ENCODE assay signal across 21 cellular contexts in the genomic region with DNA sequence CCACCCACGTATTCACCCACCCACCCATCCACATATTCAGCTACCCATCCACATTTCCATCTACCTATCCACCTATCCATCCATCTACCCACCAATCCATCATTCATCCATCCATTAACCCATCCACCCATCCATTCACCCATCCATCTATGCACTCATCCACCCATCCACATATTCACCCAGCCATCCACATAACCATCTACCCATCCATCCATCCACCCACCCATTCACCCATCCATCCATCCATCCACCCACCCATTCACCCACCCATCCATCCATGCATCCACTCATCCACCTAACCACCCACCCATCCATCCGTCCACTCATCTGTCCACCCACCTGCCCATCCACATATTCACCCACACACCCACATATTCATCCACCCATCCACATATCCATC.
DNase-seq lines count a peak whose midpoint lies in the region; ATAC-seq lines count a peak whose summit lies in the region.
"Had no signal": no experiment of that assay in that cellular context is flagged by ENCODE, and none has a peak within 500 bp of the region (broad histone marks: within the 10 kb centered on the region; RNA-seq: fewer than 3 reads in every experiment).

No MANE protein-coding gene starts in this region.

- H3K9me3 Mint-ChIP-seq in activated CD4-positive, alpha-beta memory T cell treated with anti-CD3 and anti-CD28 coated beads for 36 hours: no peaks in the 10 kb centered on the region
- no peaks in the 10 kb centered on the region for H3K9me3 Mint-ChIP-seq in activated CD4-positive, alpha-beta memory T cell treated with anti-CD3 and anti-CD28 coated beads, Interleukin-2, amount 10 ng/mL, durations not matched to agents 7 days and 5 days
- no peaks in the 10 kb centered on the region for H3K9me3 Mint-ChIP-seq in activated T-helper 1 cell treated with anti-CD3 and anti-CD28 coated beads, Interleukin-12 subunit alpha, Interleukin-12 subunit beta, Interleukin-2, Interleukin-4 antibody, amounts not matched to agents 30 ng/mL and 10 ng/mL and 1 ng/mL, durations not matched to agents 14 hours and 24 hours and 36 hours
- H3K9me3 Mint-ChIP-seq in immature natural killer cell: no peaks in the 10 kb centered on the region
- peaks cover 4 to 11% of the 10 kb centered on the region in 2 donors for H3K9me3 Mint-ChIP-seq in stimulated activated naive B cell treated with anti-CD40 and anti-IgM and Interleukin-4, amounts not matched to agents 10 μg/mL and 1 μg/mL and 100 μg/mL, for 72 hours
- H3K9me3 Mint-ChIP-seq: central memory CD8-positive, alpha-beta T cell; IgD-negative memory B cell; mesothelial cell of epicardium; nephron progenitor cell had no signal

- peak overlapping the region; percentile 35 for H3K27ac Mint-ChIP-seq in activated CD4-positive, alpha-beta memory T cell treated with anti-CD3 and anti-CD28 coated beads for 36 hours
- H3K27ac Mint-ChIP-seq in activated CD4-positive, alpha-beta memory T cell treated with anti-CD3 and anti-CD28 coated beads, Interleukin-2, amount 10 ng/mL, durations not matched to agents 7 days and 5 days: no peak overlapping the region
- H3K27ac Mint-ChIP-seq in activated T-helper 1 cell treated with anti-CD3 and anti-CD28 coated beads, Interleukin-12 subunit alpha, Interleukin-12 subunit beta, Interleukin-2, Interleukin-4 antibody, amounts not matched to agents 30 ng/mL and 10 ng/mL and 1 ng/mL, durations not matched to agents 14 hours and 24 hours and 36 hours: peak overlapping the region; percentile 54
- H3K27ac Mint-ChIP-seq in immature natural killer cell: peak overlapping the region in 5 of 6 donors; percentile 53 to 88 (median 86)
- H3K27ac Mint-ChIP-seq in stimulated activated naive B cell treated with anti-CD40 and anti-IgM and Interleukin-4, amounts not matched to agents 10 μg/mL and 1 μg/mL and 100 μg/mL, for 72 hours: peak overlapping the region; percentile 83
- H3K27ac Mint-ChIP-seq: mesothelial cell of epicardium, nephron progenitor cell had no signal

- no peaks in the 10 kb centered on the region for H3K27me3 Mint-ChIP-seq in activated CD4-positive, alpha-beta memory T cell treated with anti-CD3 and anti-CD28 coated beads for 36 hours
- H3K27me3 Mint-ChIP-seq in activated CD4-positive, alpha-beta memory T cell treated with anti-CD3 and anti-CD28 coated beads, Interleukin-2, amount 10 ng/mL, durations not matched to agents 7 days and 5 days: no peaks in the 10 kb centered on the region
- no peaks in the 10 kb centered on the region for H3K27me3 Mint-ChIP-seq in activated T-helper 1 cell treated with anti-CD3 and anti-CD28 coated beads, Interleukin-12 subunit alpha, Interleukin-12 subunit beta, Interleukin-2, Interleukin-4 antibody, amounts not matched to agents 30 ng/mL and 10 ng/mL and 1 ng/mL, durations not matched to agents 14 hours and 24 hours and 36 hours (ENCODE audit: insufficient read depth)
- peaks cover 4 to 10% (median 5%) of the 10 kb centered on the region in 3 donors for H3K27me3 Mint-ChIP-seq in immature natural killer cell (ENCODE audit: low read depth in 3 of 3)
- H3K27me3 Mint-ChIP-seq in stimulated activated naive B cell treated with anti-CD40 and anti-IgM and Interleukin-4, amounts not matched to agents 10 μg/mL and 1 μg/mL and 100 μg/mL, for 72 hours: no peaks in the 10 kb centered on the region
- H3K27me3 Mint-ChIP-seq: central memory CD8-positive, alpha-beta T cell; IgD-negative memory B cell had no signal

- intact Hi-C loops in activated CD4-positive, alpha-beta memory T cell treated with anti-CD3 and anti-CD28 coated beads for 36 hours (cut with micrococcal nuclease): loop anchor here (1.0 kb wide), 5 partner anchors 10 to 336 kb away; no protein-coding TSS in a partner anchor
- intact Hi-C loops in activated T-helper 1 cell treated with anti-CD3 and anti-CD28 coated beads, Interleukin-12 subunit alpha, Interleukin-12 subunit beta, Interleukin-2, Interleukin-4 antibody, amounts not matched to agents 30 ng/mL and 10 ng/mL and 1 ng/mL, durations not matched to agents 14 hours and 24 hours and 36 hours (cut with micrococcal nuclease): loop anchor here (1.0 to 2.0 kb wide), 7 partner anchors 10 to 337 kb away; no protein-coding TSS in a partner anchor

- CTCF ChIA-PET in activated CD4-positive, alpha-beta memory T cell treated with anti-CD3 and anti-CD28 coated beads for 36 hours (lab: Charles Lee): interaction anchor here (0.8 to 1.6 kb wide), 3 partner anchors 9 to 65 kb away, joined by 3 to 6 read pairs (median 5); no protein-coding TSS in a partner anchor
- CTCF ChIA-PET in activated CD4-positive, alpha-beta memory T cell treated with anti-CD3 and anti-CD28 coated beads, Interleukin-2, amount 10 ng/mL, durations not matched to agents 7 days and 5 days (lab: Charles Lee): interaction anchor here (2.4 kb wide), 1 partner anchor 8 kb away, joined by 9 read pairs; no protein-coding TSS in a partner anchor

- H3K4me3 Mint-ChIP-seq in activated CD4-positive, alpha-beta memory T cell treated with anti-CD3 and anti-CD28 coated beads for 36 hours: no peak overlapping the region
- no peak overlapping the region for H3K4me3 Mint-ChIP-seq in activated CD4-positive, alpha-beta memory T cell treated with anti-CD3 and anti-CD28 coated beads, Interleukin-2, amount 10 ng/mL, durations not matched to agents 7 days and 5 days
- H3K4me3 Mint-ChIP-seq in activated T-helper 1 cell treated with anti-CD3 and anti-CD28 coated beads, Interleukin-12 subunit alpha, Interleukin-12 subunit beta, Interleukin-2, Interleukin-4 antibody, amounts not matched to agents 30 ng/mL and 10 ng/mL and 1 ng/mL, durations not matched to agents 14 hours and 24 hours and 36 hours: no peak overlapping the region
- H3K4me3 Mint-ChIP-seq in immature natural killer cell: no peak overlapping the region
- H3K4me3 Mint-ChIP-seq in stimulated activated naive B cell treated with anti-CD40 and anti-IgM and Interleukin-4, amounts not matched to agents 10 μg/mL and 1 μg/mL and 100 μg/mL, for 72 hours: peak overlapping the region; percentile 37 to 51
- H3K4me3 Mint-ChIP-seq: central memory CD8-positive, alpha-beta T cell; mesothelial cell of epicardium; nephron progenitor cell had no signal

- ATAC-seq in stimulated activated naive B cell treated with anti-CD40 and anti-IgM and Interleukin-4, amounts not matched to agents 10 μg/mL and 1 μg/mL and 100 μg/mL, for 72 hours (replicated peaks): no peak
- no peak for ATAC-seq in GM21529 (IDR thresholded peaks at IDR 0.05; ENCODE audit: unreplicated experiment)
- ATAC-seq: SK-N-SH treated with all-trans-retinoic acid at 6 μM for 48 hours had no signal

- peaks cover 30% of the 10 kb centered on the region for H3K36me3 Mint-ChIP-seq in activated CD4-positive, alpha-beta memory T cell treated with anti-CD3 and anti-CD28 coated beads for 36 hours
- peaks cover 58% of the 10 kb centered on the region for H3K36me3 Mint-ChIP-seq in activated CD4-positive, alpha-beta memory T cell treated with anti-CD3 and anti-CD28 coated beads, Interleukin-2, amount 10 ng/mL, durations not matched to agents 7 days and 5 days (ENCODE audit: low read depth)
- peaks cover 58% of the 10 kb centered on the region for H3K36me3 Mint-ChIP-seq in activated T-helper 1 cell treated with anti-CD3 and anti-CD28 coated beads, Interleukin-12 subunit alpha, Interleukin-12 subunit beta, Interleukin-2, Interleukin-4 antibody, amounts not matched to agents 30 ng/mL and 10 ng/mL and 1 ng/mL, durations not matched to agents 14 hours and 24 hours and 36 hours (ENCODE audit: low read depth)
- H3K36me3 Mint-ChIP-seq in immature natural killer cell: peaks cover 10 to 59% (median 22%) of the 10 kb centered on the region in 3 donors
- H3K36me3 Mint-ChIP-seq in stimulated activated naive B cell treated with anti-CD40 and anti-IgM and Interleukin-4, amounts not matched to agents 10 μg/mL and 1 μg/mL and 100 μg/mL, for 72 hours: peaks cover 60 to 70% of the 10 kb centered on the region in 2 donors

- no peak for DNase-seq in activated CD4-positive, alpha-beta memory T cell treated with anti-CD3 and anti-CD28 coated beads for 36 hours
- no peak for DNase-seq in activated CD4-positive, alpha-beta memory T cell treated with anti-CD3 and anti-CD28 coated beads, Interleukin-2, amount 10 ng/mL, durations not matched to agents 7 days and 5 days
- no peak for DNase-seq in activated T-helper 1 cell treated with anti-CD3 and anti-CD28 coated beads, Interleukin-12 subunit alpha, Interleukin-12 subunit beta, Interleukin-2, Interleukin-4 antibody, amounts not matched to agents 30 ng/mL and 10 ng/mL and 1 ng/mL, durations not matched to agents 14 hours and 24 hours and 36 hours (ENCODE audit: low spot score)
- DNase-seq in immature natural killer cell (no peak), NCI-H2029 (lab: John Stamatoyannopoulos, UW) (no peak)
- DNase-seq in stimulated activated naive B cell treated with anti-CD40 and anti-IgM and Interleukin-4, amounts not matched to agents 10 μg/mL and 1 μg/mL and 100 μg/mL, for 72 hours: no peak
- DNase-seq in effector CD8-positive, alpha-beta T cell (lab: John Stamatoyannopoulos, UW): no peak
- DNase-seq: activated CD4-positive, alpha-beta T cell treated with anti-CD3 and anti-CD28 coated beads for 4 hours; DMS53; left ventricle myocardium superior; NCI-H1048; NCI-H1694 treated with DMSO at 0.1 percent for 48 hours; NCI-H2171 treated with DMSO at 0.1 percent for 48 hours; NCI-H524 treated with DMSO at 0.1 percent for 48 hours; nephron progenitor cell; pancreas had no signal

- H3K4me1 Mint-ChIP-seq in activated CD4-positive, alpha-beta memory T cell treated with anti-CD3 and anti-CD28 coated beads for 36 hours (ENCODE audit: low read depth): peaks cover 53% of the 10 kb centered on the region
- H3K4me1 Mint-ChIP-seq in activated CD4-positive, alpha-beta memory T cell treated with anti-CD3 and anti-CD28 coated beads, Interleukin-2, amount 10 ng/mL, durations not matched to agents 7 days and 5 days: peaks cover 38% of the 10 kb centered on the region
- peaks cover 49% of the 10 kb centered on the region for H3K4me1 Mint-ChIP-seq in activated T-helper 1 cell treated with anti-CD3 and anti-CD28 coated beads, Interleukin-12 subunit alpha, Interleukin-12 subunit beta, Interleukin-2, Interleukin-4 antibody, amounts not matched to agents 30 ng/mL and 10 ng/mL and 1 ng/mL, durations not matched to agents 14 hours and 24 hours and 36 hours (ENCODE audit: low read depth)
- H3K4me1 Mint-ChIP-seq in immature natural killer cell: peaks cover 72 to 78% of the 10 kb centered on the region in 2 donors
- peaks cover 53 to 75% of the 10 kb centered on the region in 2 donors for H3K4me1 Mint-ChIP-seq in stimulated activated naive B cell treated with anti-CD40 and anti-IgM and Interleukin-4, amounts not matched to agents 10 μg/mL and 1 μg/mL and 100 μg/mL, for 72 hours
- H3K4me1 Mint-ChIP-seq: mesothelial cell of epicardium, nephron progenitor cell had no signal

- POLR2A ChIA-PET in activated CD4-positive, alpha-beta memory T cell treated with anti-CD3 and anti-CD28 coated beads for 36 hours (lab: Charles Lee): interaction anchor here (1.2 to 2.2 kb wide), 3 partner anchors 25 to 91 kb away, joined by 3 to 12 read pairs (median 4); no protein-coding TSS in a partner anchor
- POLR2A ChIA-PET in activated CD4-positive, alpha-beta memory T cell treated with anti-CD3 and anti-CD28 coated beads, Interleukin-2, amount 10 ng/mL, durations not matched to agents 7 days and 5 days (lab: Charles Lee): no interaction called here

Comparison
In these comparisons a context has a peak if more than half of its experiments do, and no peak if none do; other contexts are left out.
1. H3K4me3 Mint-ChIP-seq: peak in stimulated activated naive B cell treated with anti-CD40 and anti-IgM and Interleukin-4, amounts not matched to agents 10 μg/mL and 1 μg/mL and 100 μg/mL, for 72 hours (2 of 2); none in activated CD4-positive, alpha-beta memory T cell treated with anti-CD3 and anti-CD28 coated beads for 36 hours (single experiment), activated CD4-positive, alpha-beta memory T cell treated with anti-CD3 and anti-CD28 coated beads, Interleukin-2, amount 10 ng/mL, durations not matched to agents 7 days and 5 days (single experiment), activated T-helper 1 cell treated with anti-CD3 and anti-CD28 coated beads, Interleukin-12 subunit alpha, Interleukin-12 subunit beta, Interleukin-2, Interleukin-4 antibody, amounts not matched to agents 30 ng/mL and 10 ng/mL and 1 ng/mL, durations not matched to agents 14 hours and 24 hours and 36 hours (single experiment) and immature natural killer cell (0 of 5).